In genomic region chr2:106270471-106270891, GRCh38 we compare ENCODE assay signal across 11 cellular contexts.
DNase-seq lines count a peak whose midpoint lies in the region; ATAC-seq, FAIRE-seq and TF ChIP-seq lines count a peak whose summit lies in the region.
"Had no signal": no experiment of that assay in that cellular context is flagged by ENCODE, and none has a peak within 500 bp of the region (broad histone marks: within the 10 kb centered on the region; RNA-seq: fewer than 3 reads in every experiment).

No MANE protein-coding gene starts in this region.

- H3K36me3 ChIP-seq in skeletal muscle tissue (ENCODE audit: control insufficient read depth in 3 of 3, insufficient read depth in 3 of 3, low read length in 3 of 3), result no peaks in the 10 kb centered on the region

- no peak for DNase-seq in GM12864 (ENCODE audit: low read depth)
- no peak for DNase-seq in activated CD4-positive, alpha-beta memory T cell treated with anti-CD3 and anti-CD28 coated beads, Interleukin-2, amount 10 ng/mL, durations not matched to agents 7 days and 5 days
- DNase-seq in right cardiac atrium, result peak in 1 of 3 donors; percentile 50
- DNase-seq in D721Med (ENCODE audit: insufficient read length, low spot score), result no peak
- no peak for DNase-seq in stimulated activated CD4-positive, alpha-beta T cell treated with anti-CD3 and anti-CD28 coated beads, Interleukin-12 subunit alpha, Interleukin-12 subunit beta, amount 100 ng/mL, for 4 hours
- DNase-seq in H54 (ENCODE audit: insufficient read length, low spot score), result no peak
- no peak for DNase-seq in NCI-H69 (lab: John Stamatoyannopoulos, UW)
- DNase-seq: foreskin melanocyte, NCI-H2081 treated with DMSO at 0.1 percent for 48 hours, SW 1271 had no signal

- H3K9me3 ChIP-seq in right cardiac atrium (ENCODE audit: control insufficient read depth, low read length) (no peaks in the 10 kb centered on the region), skeletal muscle tissue (ENCODE audit: control insufficient read depth in 3 of 3, low read length in 3 of 3) (no peaks in the 10 kb centered on the region)

- TF ChIP-seq CTCF in GM12864 (IDR thresholded peaks at IDR 0.05; ENCODE audit: low read depth, low read length, missing control alignments) (no peak), D721Med (IDR thresholded peaks at IDR 0.05; ENCODE audit: insufficient read depth, missing control alignments) (no peak)

- H3K27me3 ChIP-seq in right cardiac atrium (ENCODE audit: control insufficient read depth, insufficient read depth) (no peaks in the 10 kb centered on the region), skeletal muscle tissue (ENCODE audit: control insufficient read depth in 3 of 3, insufficient read depth in 3 of 3, low read length in 3 of 3) (peaks cover 0 to 8% (median 3%) of the 10 kb centered on the region in 3 donors)

- TF ChIP-seq POLR2A in H54 (IDR thresholded peaks at IDR 0.05; ENCODE audit: low read depth, low read length), result no peak

- H3K9ac ChIP-seq in skeletal muscle tissue (ENCODE audit: low read depth in 1 of 3, low read length in 3 of 3), result peak overlapping the region; percentile 51 to 60 (median 57)

- intact Hi-C loops in right cardiac atrium (cut with DNase I), result no loop called here

- H3K36me3 Mint-ChIP-seq in activated CD4-positive, alpha-beta memory T cell treated with anti-CD3 and anti-CD28 coated beads, Interleukin-2, amount 10 ng/mL, durations not matched to agents 7 days and 5 days (ENCODE audit: low read depth), result no peaks in the 10 kb centered on the region

- H3K4me1 ChIP-seq in right cardiac atrium (ENCODE audit: control insufficient read depth, insufficient read depth, low read length), result peaks cover 2% of the 10 kb centered on the region
- H3K4me1 ChIP-seq in skeletal muscle tissue (ENCODE audit: control insufficient read depth in 3 of 3, insufficient read depth in 3 of 3, low read length in 3 of 3), result peaks cover 8 to 14% (median 9%) of the 10 kb centered on the region in 3 donors

- H3K27ac ChIP-seq in right cardiac atrium (ENCODE audit: low read length) (no peak overlapping the region), skeletal muscle tissue (ENCODE audit: low read depth, low read length) (no peak overlapping the region)

- peaks cover 15% of the 10 kb centered on the region for H3K4me1 Mint-ChIP-seq in activated CD4-positive, alpha-beta memory T cell treated with anti-CD3 and anti-CD28 coated beads, Interleukin-2, amount 10 ng/mL, durations not matched to agents 7 days and 5 days

- no peak overlapping the region for H3K27ac Mint-ChIP-seq in activated CD4-positive, alpha-beta memory T cell treated with anti-CD3 and anti-CD28 coated beads, Interleukin-2, amount 10 ng/mL, durations not matched to agents 7 days and 5 days

- no peak for FAIRE-seq in D721Med (lab: Jason Lieb, UNC)
- FAIRE-seq in H54 (lab: Jason Lieb, UNC), result no peak

- H3K4me3 Mint-ChIP-seq in activated CD4-positive, alpha-beta memory T cell treated with anti-CD3 and anti-CD28 coated beads, Interleukin-2, amount 10 ng/mL, durations not matched to agents 7 days and 5 days, result peak overlapping the region; percentile 88

- POLR2A ChIA-PET in activated CD4-positive, alpha-beta memory T cell treated with anti-CD3 and anti-CD28 coated beads, Interleukin-2, amount 10 ng/mL, durations not matched to agents 7 days and 5 days (lab: Charles Lee), result interaction anchor here (1.2 kb wide), 1 partner anchor 9 kb away, joined by 4 read pairs; no protein-coding TSS in a partner anchor

- H3K4me3 ChIP-seq in GM12864 (ENCODE audit: low read depth, low read length), result peak overlapping the region; percentile 48; the same call in 1 of the 2 replicates
- no peak overlapping the region for H3K4me3 ChIP-seq in right cardiac atrium (ENCODE audit: low read length)
- H3K4me3 ChIP-seq in skeletal muscle tissue (ENCODE audit: low read length in 3 of 3), result peak overlapping the region; percentile 69 to 73 (median 72)

- CTCF ChIA-PET in activated CD4-positive, alpha-beta memory T cell treated with anti-CD3 and anti-CD28 coated beads, Interleukin-2, amount 10 ng/mL, durations not matched to agents 7 days and 5 days (lab: Charles Lee), result interaction anchor here (0.6 kb wide), 1 partner anchor 264 kb away, joined by 3 read pairs; no protein-coding TSS in a partner anchor

- H3K9me3 Mint-ChIP-seq in activated CD4-positive, alpha-beta memory T cell treated with anti-CD3 and anti-CD28 coated beads, Interleukin-2, amount 10 ng/mL, durations not matched to agents 7 days and 5 days, result no peaks in the 10 kb centered on the region

- peak; percentile 29 to 66 for ATAC-seq in right cardiac atrium

- WGBS in right cardiac atrium, result 72% methylated on average over 9 of the region's 9 CpGs

- H3K27me3 Mint-ChIP-seq in activated CD4-positive, alpha-beta memory T cell treated with anti-CD3 and anti-CD28 coated beads, Interleukin-2, amount 10 ng/mL, durations not matched to agents 7 days and 5 days, result peaks cover 11% of the 10 kb centered on the region
